In the genomic region with DNA sequence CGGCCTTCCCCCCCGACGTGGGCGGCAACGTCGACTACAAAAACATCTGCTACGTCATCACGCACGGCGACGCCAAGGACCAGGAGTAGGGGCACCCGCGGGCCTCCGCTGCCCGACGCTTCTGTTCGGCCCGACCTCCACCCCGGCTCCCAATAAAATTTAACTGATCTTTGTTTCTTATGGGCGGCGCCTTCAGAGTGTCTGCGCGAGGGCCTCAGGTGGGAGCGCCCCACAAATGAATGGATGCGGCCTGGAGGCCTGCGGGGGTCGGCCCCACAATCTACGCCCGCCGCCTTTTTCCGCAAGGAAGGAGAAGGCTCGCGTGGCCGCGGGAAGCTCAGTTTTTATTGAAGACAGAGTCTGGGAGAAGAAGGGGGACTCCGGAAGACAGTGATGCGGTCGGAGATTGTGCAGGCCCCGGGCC, we compare ENCODE assay signal across 1 cellular context.
TF ChIP-seq lines count a peak whose summit lies in the region.

No MANE protein-coding gene starts in this region.

TF ChIP-seq in HEK293, 187 proteins besides CTCF, POLR2A, EP300 and RAD21 (continued from another document and continues in another):
- TF ChIP-seq, protein P1, sequence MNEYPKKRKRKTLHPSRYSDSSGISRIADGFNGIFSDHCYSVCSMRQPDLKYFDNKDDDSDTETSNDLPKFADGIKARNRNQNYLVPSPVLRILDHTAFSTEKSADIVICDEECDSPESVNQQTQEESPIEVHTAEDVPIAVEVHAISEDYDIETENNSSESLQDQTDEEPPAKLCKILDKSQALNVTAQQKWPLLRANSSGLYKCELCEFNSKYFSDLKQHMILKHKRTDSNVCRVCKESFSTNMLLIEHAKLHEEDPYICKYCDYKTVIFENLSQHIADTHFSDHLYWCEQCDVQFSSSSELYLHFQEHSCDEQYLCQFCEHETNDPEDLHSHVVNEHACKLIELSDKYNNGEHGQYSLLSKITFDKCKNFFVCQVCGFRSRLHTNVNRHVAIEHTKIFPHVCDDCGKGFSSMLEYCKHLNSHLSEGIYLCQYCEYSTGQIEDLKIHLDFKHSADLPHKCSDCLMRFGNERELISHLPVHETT (tag by site-specific recombination; IDR thresholded peaks at IDR 0.05), result no peak
- TF ChIP-seq ZNF692 (tag by site-specific recombination; IDR thresholded peaks at IDR 0.05) (no peak), ZNF112 (tag by site-specific recombination; IDR thresholded peaks at IDR 0.05) (no peak), ZNF404 (tag by site-specific recombination; IDR thresholded peaks at IDR 0.05) (no peak), PBX3 (CRISPR knock-in tag; IDR thresholded peaks at IDR 0.05) (peak; percentile 66; the same call in 1 of the 2 replicates), ZNF514 (tag by site-specific recombination; IDR thresholded peaks at IDR 0.05) (no peak), IKZF3 (tag by site-specific recombination; IDR thresholded peaks at IDR 0.05) (peak; percentile 39; the same call in 1 of the 2 replicates), OVOL3 (tag by site-specific recombination; IDR thresholded peaks at IDR 0.05) (no peak), ZBTB6 (tag by site-specific recombination; IDR thresholded peaks at IDR 0.05) (no peak), GLIS2 (tag by site-specific recombination; IDR thresholded peaks at IDR 0.05) (peak; percentile 28; the same call in 1 of the 2 replicates), SALL2 (tag by site-specific recombination; IDR thresholded peaks at IDR 0.05; ENCODE audit: borderline replicate concordance) (no peak), ZNF830 (tag by site-specific recombination; IDR thresholded peaks at IDR 0.05; ENCODE audit: low read depth) (no peak), ZNF19 (tag by site-specific recombination; IDR thresholded peaks at IDR 0.05; ENCODE audit: low read depth) (no peak), ZNF701 (tag by site-specific recombination; IDR thresholded peaks at IDR 0.05) (no peak), ZNF221 (tag by site-specific recombination; IDR thresholded peaks at IDR 0.05; ENCODE audit: borderline replicate concordance) (no peak), ZNF768 (tag by site-specific recombination; IDR thresholded peaks at IDR 0.05) (no peak), ZNF510 (tag by site-specific recombination; IDR thresholded peaks at IDR 0.05; ENCODE audit: insufficient replicate concordance) (no peak), HOXA7 (CRISPR knock-in tag; IDR thresholded peaks at IDR 0.05; ENCODE audit: borderline replicate concordance) (no peak), MYNN (tag by site-specific recombination; IDR thresholded peaks at IDR 0.05; ENCODE audit: borderline replicate concordance) (no peak), ZNF148 (tag by site-specific recombination; IDR thresholded peaks at IDR 0.05; ENCODE audit: borderline replicate concordance) (no peak), ZBTB26 (tag by site-specific recombination; optimal IDR thresholded peaks at IDR 0.05) (peak; percentile 59), ZNF394 (tag by site-specific recombination; IDR thresholded peaks at IDR 0.05; ENCODE audit: borderline replicate concordance) (0 out of 2 replicates have a peak, but pooled peaks have one; percentile 0), ZNF366 (tag by site-specific recombination; conservative IDR thresholded peaks at IDR 0.05) (peak; percentile 79), ZNF362 (tag by site-specific recombination; IDR thresholded peaks at IDR 0.05) (peak; percentile 89), ZNF560 (tag by site-specific recombination; IDR thresholded peaks at IDR 0.05; ENCODE audit: borderline replicate concordance) (no peak), ZNF837 (tag by site-specific recombination; IDR thresholded peaks at IDR 0.05) (no peak), ZNF521 (tag by site-specific recombination; IDR thresholded peaks at IDR 0.05) (no peak), ZNF571 (tag by site-specific recombination; IDR thresholded peaks at IDR 0.05) (no peak), ZNF561 (tag by site-specific recombination; IDR thresholded peaks at IDR 0.05; ENCODE audit: borderline replicate concordance) (peak; percentile 96), SP3 (tag by site-specific recombination; IDR thresholded peaks at IDR 0.05) (peak; percentile 94), ZFP3 (tag by site-specific recombination; IDR thresholded peaks at IDR 0.05; ENCODE audit: low read depth) (no peak; the same call in 1 of the 2 replicates), SP2 (tag by site-specific recombination; IDR thresholded peaks at IDR 0.05) (no peak), ZNF501 (tag by site-specific recombination; IDR thresholded peaks at IDR 0.05) (no peak; the same call in 1 of the 2 replicates)
- TF ChIP-seq, protein P2, sequence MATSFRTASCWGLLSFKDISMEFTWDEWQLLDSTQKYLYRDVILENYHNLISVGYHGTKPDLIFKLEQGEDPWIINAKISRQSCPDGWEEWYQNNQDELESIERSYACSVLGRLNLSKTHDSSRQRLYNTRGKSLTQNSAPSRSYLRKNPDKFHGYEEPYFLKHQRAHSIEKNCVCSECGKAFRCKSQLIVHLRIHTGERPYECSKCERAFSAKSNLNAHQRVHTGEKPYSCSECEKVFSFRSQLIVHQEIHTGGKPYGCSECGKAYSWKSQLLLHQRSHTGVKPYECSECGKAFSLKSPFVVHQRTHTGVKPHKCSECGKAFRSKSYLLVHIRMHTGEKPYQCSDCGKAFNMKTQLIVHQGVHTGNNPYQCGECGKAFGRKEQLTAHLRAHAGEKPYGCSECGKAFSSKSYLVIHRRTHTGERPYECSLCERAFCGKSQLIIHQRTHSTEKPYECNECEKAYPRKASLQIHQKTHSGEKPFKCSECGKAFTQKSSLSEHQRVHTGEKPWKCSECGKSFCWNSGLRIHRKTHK (tag by site-specific recombination; IDR thresholded peaks at IDR 0.05), result no peak
- TF ChIP-seq, protein P3, sequence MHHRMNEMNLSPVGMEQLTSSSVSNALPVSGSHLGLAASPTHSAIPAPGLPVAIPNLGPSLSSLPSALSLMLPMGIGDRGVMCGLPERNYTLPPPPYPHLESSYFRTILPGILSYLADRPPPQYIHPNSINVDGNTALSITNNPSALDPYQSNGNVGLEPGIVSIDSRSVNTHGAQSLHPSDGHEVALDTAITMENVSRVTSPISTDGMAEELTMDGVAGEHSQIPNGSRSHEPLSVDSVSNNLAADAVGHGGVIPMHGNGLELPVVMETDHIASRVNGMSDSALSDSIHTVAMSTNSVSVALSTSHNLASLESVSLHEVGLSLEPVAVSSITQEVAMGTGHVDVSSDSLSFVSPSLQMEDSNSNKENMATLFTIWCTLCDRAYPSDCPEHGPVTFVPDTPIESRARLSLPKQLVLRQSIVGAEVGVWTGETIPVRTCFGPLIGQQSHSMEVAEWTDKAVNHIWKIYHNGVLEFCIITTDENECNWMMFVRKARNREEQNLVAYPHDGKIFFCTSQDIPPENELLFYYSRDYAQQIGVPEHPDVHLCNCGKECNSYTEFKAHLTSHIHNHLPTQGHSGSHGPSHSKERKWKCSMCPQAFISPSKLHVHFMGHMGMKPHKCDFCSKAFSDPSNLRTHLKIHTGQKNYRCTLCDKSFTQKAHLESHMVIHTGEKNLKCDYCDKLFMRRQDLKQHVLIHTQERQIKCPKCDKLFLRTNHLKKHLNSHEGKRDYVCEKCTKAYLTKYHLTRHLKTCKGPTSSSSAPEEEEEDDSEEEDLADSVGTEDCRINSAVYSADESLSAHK (tag by site-specific recombination; IDR thresholded peaks at IDR 0.05), result peak; percentile 31
- TF ChIP-seq, protein P4, sequence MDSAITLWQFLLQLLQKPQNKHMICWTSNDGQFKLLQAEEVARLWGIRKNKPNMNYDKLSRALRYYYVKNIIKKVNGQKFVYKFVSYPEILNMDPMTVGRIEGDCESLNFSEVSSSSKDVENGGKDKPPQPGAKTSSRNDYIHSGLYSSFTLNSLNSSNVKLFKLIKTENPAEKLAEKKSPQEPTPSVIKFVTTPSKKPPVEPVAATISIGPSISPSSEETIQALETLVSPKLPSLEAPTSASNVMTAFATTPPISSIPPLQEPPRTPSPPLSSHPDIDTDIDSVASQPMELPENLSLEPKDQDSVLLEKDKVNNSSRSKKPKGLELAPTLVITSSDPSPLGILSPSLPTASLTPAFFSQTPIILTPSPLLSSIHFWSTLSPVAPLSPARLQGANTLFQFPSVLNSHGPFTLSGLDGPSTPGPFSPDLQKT (IDR thresholded peaks at IDR 0.05; ENCODE audit: borderline replicate concordance, low read depth, low read length), result no peak
- TF ChIP-seq, protein P5, sequence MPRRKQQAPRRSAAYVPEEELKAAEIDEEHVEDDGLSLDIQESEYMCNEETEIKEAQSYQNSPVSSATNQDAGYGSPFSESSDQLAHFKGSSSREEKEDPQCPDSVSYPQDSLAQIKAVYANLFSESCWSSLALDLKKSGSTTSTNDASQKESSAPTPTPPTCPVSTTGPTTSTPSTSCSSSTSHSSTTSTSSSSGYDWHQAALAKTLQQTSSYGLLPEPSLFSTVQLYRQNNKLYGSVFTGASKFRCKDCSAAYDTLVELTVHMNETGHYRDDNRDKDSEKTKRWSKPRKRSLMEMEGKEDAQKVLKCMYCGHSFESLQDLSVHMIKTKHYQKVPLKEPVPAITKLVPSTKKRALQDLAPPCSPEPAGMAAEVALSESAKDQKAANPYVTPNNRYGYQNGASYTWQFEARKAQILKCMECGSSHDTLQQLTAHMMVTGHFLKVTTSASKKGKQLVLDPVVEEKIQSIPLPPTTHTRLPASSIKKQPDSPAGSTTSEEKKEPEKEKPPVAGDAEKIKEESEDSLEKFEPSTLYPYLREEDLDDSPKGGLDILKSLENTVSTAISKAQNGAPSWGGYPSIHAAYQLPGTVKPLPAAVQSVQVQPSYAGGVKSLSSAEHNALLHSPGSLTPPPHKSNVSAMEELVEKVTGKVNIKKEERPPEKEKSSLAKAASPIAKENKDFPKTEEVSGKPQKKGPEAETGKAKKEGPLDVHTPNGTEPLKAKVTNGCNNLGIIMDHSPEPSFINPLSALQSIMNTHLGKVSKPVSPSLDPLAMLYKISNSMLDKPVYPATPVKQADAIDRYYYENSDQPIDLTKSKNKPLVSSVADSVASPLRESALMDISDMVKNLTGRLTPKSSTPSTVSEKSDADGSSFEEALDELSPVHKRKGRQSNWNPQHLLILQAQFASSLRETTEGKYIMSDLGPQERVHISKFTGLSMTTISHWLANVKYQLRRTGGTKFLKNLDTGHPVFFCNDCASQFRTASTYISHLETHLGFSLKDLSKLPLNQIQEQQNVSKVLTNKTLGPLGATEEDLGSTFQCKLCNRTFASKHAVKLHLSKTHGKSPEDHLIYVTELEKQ (tag by site-specific recombination; IDR thresholded peaks at IDR 0.05; ENCODE audit: borderline replicate concordance), result no peak
